ENCODE assay signal across 2 cellular contexts in genomic region chr1:34113362-34113761, GRCh38.
TF ChIP-seq lines count a peak whose summit lies in the region.

No MANE protein-coding gene starts in this region.

TF ChIP-seq in GM23338, 12 proteins besides CTCF, POLR2A, EP300 and RAD21 (continued from another document):
- TF ChIP-seq CREB1 (CRISPR knock-in tag; IDR thresholded peaks at IDR 0.05; ENCODE audit: low read depth): no peak
- TF ChIP-seq NANOG (IDR thresholded peaks at IDR 0.05; ENCODE audit: borderline replicate concordance): no peak
- TF ChIP-seq ZNF331 (CRISPR knock-in tag; IDR thresholded peaks at IDR 0.05; ENCODE audit: low read depth): no peak
- no peak for TF ChIP-seq JUNB (IDR thresholded peaks at IDR 0.05; ENCODE audit: unreplicated experiment)
- no peak for TF ChIP-seq POLR2AphosphoS5 (IDR thresholded peaks at IDR 0.05; ENCODE audit: low read depth)
- no peak for TF ChIP-seq EZH2 (IDR thresholded peaks at IDR 0.05; ENCODE audit: low read depth, unreplicated experiment)

TF ChIP-seq in H1, 55 proteins besides CTCF, POLR2A, EP300 and RAD21:
- no peak for TF ChIP-seq SUZ12 (IDR thresholded peaks at IDR 0.05; ENCODE audit: low read length)
TF ChIP-seq in H1: peak in this region for 0.
